Comparison of ENCODE assay signal across 1 cellular context in genomic region chr14:52937869-52938268, GRCh38.
TF ChIP-seq lines count a peak whose summit lies in the region.

No MANE protein-coding gene starts in this region.

TF ChIP-seq in SK-N-SH, 30 proteins besides CTCF, POLR2A, EP300 and RAD21 (continued from another document):
- TF ChIP-seq, protein P1, sequence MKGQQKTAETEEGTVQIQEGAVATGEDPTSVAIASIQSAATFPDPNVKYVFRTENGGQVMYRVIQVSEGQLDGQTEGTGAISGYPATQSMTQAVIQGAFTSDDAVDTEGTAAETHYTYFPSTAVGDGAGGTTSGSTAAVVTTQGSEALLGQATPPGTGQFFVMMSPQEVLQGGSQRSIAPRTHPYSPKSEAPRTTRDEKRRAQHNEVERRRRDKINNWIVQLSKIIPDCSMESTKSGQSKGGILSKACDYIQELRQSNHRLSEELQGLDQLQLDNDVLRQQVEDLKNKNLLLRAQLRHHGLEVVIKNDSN (IDR thresholded peaks at IDR 0.05; ENCODE audit: borderline replicate concordance, low read depth), result no peak
- TF ChIP-seq SMC3 (IDR thresholded peaks at IDR 0.05; ENCODE audit: low read depth, low read length) (no peak), PBX3 (IDR thresholded peaks at IDR 0.05) (no peak), GABPA (IDR thresholded peaks at IDR 0.05; ENCODE audit: low read depth) (no peak), EZH2phosphoT487 (IDR thresholded peaks at IDR 0.05; ENCODE audit: borderline replicate concordance, low read depth) (no peak), MEF2A (IDR thresholded peaks at IDR 0.05; ENCODE audit: borderline replicate concordance, low read depth) (no peak), NRF1 (IDR thresholded peaks at IDR 0.05; ENCODE audit: low read depth, low read length) (no peak), RCOR1 (IDR thresholded peaks at IDR 0.05; ENCODE audit: low read length) (no peak), CHD2 (IDR thresholded peaks at IDR 0.05; ENCODE audit: low read length, partially characterized antibody) (no peak), IRF3 (IDR thresholded peaks at IDR 0.05; ENCODE audit: low read depth, low read length) (no peak), POLR2AphosphoS5 (IDR thresholded peaks at IDR 0.05; ENCODE audit: low read depth, low read length) (no peak)
- TF ChIP-seq, protein P2, sequence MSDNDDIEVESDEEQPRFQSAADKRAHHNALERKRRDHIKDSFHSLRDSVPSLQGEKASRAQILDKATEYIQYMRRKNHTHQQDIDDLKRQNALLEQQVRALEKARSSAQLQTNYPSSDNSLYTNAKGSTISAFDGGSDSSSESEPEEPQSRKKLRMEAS (IDR thresholded peaks at IDR 0.05; ENCODE audit: low read depth), result no peak
